ENCODE assay signal across 8 cellular contexts in genomic region chr11:45252134-45252856, GRCh38. TPM values are rescaled to one million over a fixed set of nuclear protein-coding genes. Genes with fewer than 3 reads are reported as not detected.
DNase-seq lines count a peak whose midpoint lies in the region; ATAC-seq and TF ChIP-seq lines count a peak whose summit lies in the region.

No MANE protein-coding gene starts in this region.

- 35 to 47% methylated on average over 21 of the region's 22 CpGs for WGBS in tibial nerve, 2 donors

- H3K36me3 ChIP-seq in left lung = no peaks in the 10 kb centered on the region
- no peaks in the 10 kb centered on the region for H3K36me3 ChIP-seq in tibial nerve

- intact Hi-C loops in left lung (cut with DNase I) = no loop called here

- no peaks in the 10 kb centered on the region for H3K9me3 ChIP-seq in left lung
- H3K9me3 ChIP-seq in tibial nerve = no peaks in the 10 kb centered on the region

- H3K4me1 ChIP-seq in left lung (no peaks in the 10 kb centered on the region), tibial nerve (no peaks in the 10 kb centered on the region)

- in situ Hi-C loops in astrocyte of the spinal cord (cut with HindIII; ENCODE audit: low sequenced_read_pairs) = no loop called here

- no peak for TF ChIP-seq POLR2A in tibial nerve (IDR thresholded peaks at IDR 0.05)

- no peak overlapping the region for H3K4me3 ChIP-seq in AG09309 (ENCODE audit: control insufficient read depth, low read depth, low read length)
- no peak overlapping the region for H3K4me3 ChIP-seq in astrocyte of the spinal cord (ENCODE audit: low read depth, low read length)
- no peak overlapping the region for H3K4me3 ChIP-seq in left lung
- no peak overlapping the region for H3K4me3 ChIP-seq in tibial nerve

- DNase-seq in AG09309 (ENCODE audit: low read depth) (no peak), GM19238 (ENCODE audit: insufficient read length, low spot score) (peak; percentile 49), NCI-H82 treated with DMSO at 0.1 percent for 48 hours (lab: John Stamatoyannopoulos, UW; ENCODE audit: unreplicated experiment) (peak; percentile 8), astrocyte of the spinal cord (ENCODE audit: low read depth, low spot score) (peak; percentile 23), left lung (peak in 1 of 2 donors; percentile 75), tibial nerve (ENCODE audit: low spot score in 2 of 2) (no peak), NCI-H510A (lab: John Stamatoyannopoulos, UW) (no peak)

- ATAC-seq in left lung (peak; percentile 69), GM18519 (IDR thresholded peaks at IDR 0.05; ENCODE audit: low FRiP score, unreplicated experiment) (no peak)

- peak; percentile 73 for TF ChIP-seq CTCF in AG09309 (IDR thresholded peaks at IDR 0.05; ENCODE audit: control insufficient read depth, insufficient read depth, low read depth, low read length, missing control alignments)
- TF ChIP-seq CTCF in astrocyte of the spinal cord (IDR thresholded peaks at IDR 0.05; ENCODE audit: low read depth, low read length) = peak; percentile 77
- TF ChIP-seq CTCF in left lung (IDR thresholded peaks at IDR 0.05) = peak; percentile 26 to 53
- TF ChIP-seq CTCF in tibial nerve (IDR thresholded peaks at IDR 0.05) = peak in 4 of 5 experiments; percentile 26 to 49 (median 38)

- H3K27ac ChIP-seq in left lung = no peak overlapping the region
- no peak overlapping the region for H3K27ac ChIP-seq in tibial nerve

- no peak for TF ChIP-seq EP300 in tibial nerve (IDR thresholded peaks at IDR 0.05)

- H3K27me3 ChIP-seq in left lung (no peaks in the 10 kb centered on the region), tibial nerve (peaks cover 0 to 9% of the 10 kb centered on the region in 2 donors)

RNA-seq across cellular contexts. Expression of gene SYT13, which starts 33.8 kb away (rescaled TPM):
- total RNA-seq in left lung (under 1 TPM; 0.21 to 0.32 TPM), tibial nerve (under 1 TPM in 2 of 4 donors, not detected in 2; 0.21 to 0.44 TPM)

Comparison
In these comparisons a context has a peak if more than half of its experiments do, and no peak if none do; other contexts are left out.
1. DNase-seq: peak in GM19238 (single experiment), NCI-H82 treated with DMSO at 0.1 percent for 48 hours (single experiment) and astrocyte of the spinal cord (single experiment); none in AG09309 (single experiment), tibial nerve (0 of 2) and NCI-H510A (single experiment).
2. Peak in every context shown above with its lines, with median percentiles within 50 percentile points of each other: CTCF ChIP-seq.